ENCODE assay signal across 9 cellular contexts in the genomic region with DNA sequence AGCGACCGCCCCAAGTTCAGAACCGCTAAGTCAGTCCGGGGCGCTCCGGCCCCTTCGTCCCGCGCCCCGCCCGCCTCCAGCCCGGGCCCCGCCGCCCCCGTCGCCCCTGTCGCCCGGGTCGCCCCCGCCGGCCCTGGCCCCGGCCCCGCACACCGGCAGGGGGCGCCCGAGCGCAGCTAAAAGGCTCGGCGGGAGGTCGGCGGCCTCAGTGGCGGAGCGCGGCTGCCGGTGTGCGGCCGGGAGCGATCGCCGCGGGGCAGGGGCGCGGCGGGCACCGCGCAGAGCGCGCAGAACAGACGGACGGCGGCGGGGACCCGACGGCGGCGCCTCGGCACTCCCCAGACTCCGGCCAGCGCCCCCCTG. TPM values are rescaled to one million over a fixed set of nuclear protein-coding genes. Genes with fewer than 3 reads are reported as not detected.
DNase-seq lines count a peak whose midpoint lies in the region; ATAC-seq and TF ChIP-seq lines count a peak whose summit lies in the region.
"Had no signal": no experiment of that assay in that cellular context is flagged by ENCODE, and none has a peak within 500 bp of the region (broad histone marks: within the 10 kb centered on the region; RNA-seq: fewer than 3 reads in every experiment).

A gene (plus strand): TSS at position 208 of the 363 bp plus-strand sequence. CDS start 197 bp downstream, outside the sequence.

- DNase-seq in activated T-cell treated with anti-CD3 and anti-CD28 coated beads for 24 hours (ENCODE audit: low read depth) (peak; percentile 28), left ventricle myocardium superior (peak; percentile 80), NCI-H2029 treated with DMSO at 0.1 percent for 48 hours (lab: John Stamatoyannopoulos, UW) (no peak), KG1 (lab: John Stamatoyannopoulos, UW) (no peak)
- DNase-seq in activated T-cell treated with anti-CD3 and anti-CD28 coated beads, Interleukin-2, amount 50 U/mL, for 1 hour, result no peak
- DNase-seq in activated effector memory CD4-positive, alpha-beta T cell treated with anti-CD3 and anti-CD28 coated beads, Interleukin-2, amount 50 U/mL, for 16 hours, result peak; percentile 75

- H3K36me3 ChIP-seq in skeletal muscle tissue (ENCODE audit: control insufficient read depth in 3 of 3, insufficient read depth in 3 of 3, low read length in 3 of 3), result no peaks in the 10 kb centered on the region

- peak; percentile 78 for ATAC-seq in left ventricle myocardium superior

- intact Hi-C loops in left ventricle myocardium superior (cut with micrococcal nuclease), result no loop called here

- peaks cover 37 to 51% (median 46%) of the 10 kb centered on the region in 3 donors for H3K27me3 ChIP-seq in skeletal muscle tissue (ENCODE audit: control insufficient read depth in 3 of 3, insufficient read depth in 3 of 3, low read length in 3 of 3)

- H3K27ac ChIP-seq in skeletal muscle tissue (ENCODE audit: low read depth, low read length), result no peak within 1 kb of the TSS

- H3K9me3 ChIP-seq in skeletal muscle tissue (ENCODE audit: control insufficient read depth in 3 of 3, low read length in 3 of 3), result no peaks in the 10 kb centered on the region

- H3K4me1 ChIP-seq in skeletal muscle tissue (ENCODE audit: control insufficient read depth in 3 of 3, insufficient read depth in 3 of 3, low read length in 3 of 3), result peaks cover 4 to 10% (median 8%) of the 10 kb centered on the region in 3 donors

- TF ChIP-seq CTCF in LNCAP (IDR thresholded peaks at IDR 0.05), result peak; percentile 57

- peak within 1 kb of the TSS; percentile 36 to 61 (median 52) for H3K4me3 ChIP-seq in skeletal muscle tissue (ENCODE audit: low read length in 3 of 3)

- H3K9ac ChIP-seq in skeletal muscle tissue (ENCODE audit: low read depth in 1 of 3, low read length in 3 of 3), result peak within 1 kb of the TSS in 1 of 3 donors; percentile 18

RNA-seq across cellular contexts. Expression of the gene that starts here (rescaled TPM):
- total RNA-seq in left ventricle myocardium superior (1.9 TPM), skeletal muscle tissue (71.0 TPM)
- total RNA-seq: dermis microvascular lymphatic vessel endothelial cell had no signal

Comparison
In these comparisons a context has a peak if more than half of its experiments do, and no peak if none do; other contexts are left out.
1. RNA of the gene that starts here (total RNA-seq): 71.0 TPM in skeletal muscle tissue (single experiment); 1.9 TPM in left ventricle myocardium superior (single experiment); every median in the first group is over 10 times any median in the second.
2. DNase-seq: peak in activated T-cell treated with anti-CD3 and anti-CD28 coated beads for 24 hours (single experiment), activated effector memory CD4-positive, alpha-beta T cell treated with anti-CD3 and anti-CD28 coated beads, Interleukin-2, amount 50 U/mL, for 16 hours (single experiment) and left ventricle myocardium superior (single experiment); none in activated T-cell treated with anti-CD3 and anti-CD28 coated beads, Interleukin-2, amount 50 U/mL, for 1 hour (single experiment), NCI-H2029 treated with DMSO at 0.1 percent for 48 hours (single experiment) and KG1 (single experiment).